14 cellular contexts compared by ENCODE assay signal in the genomic region with DNA sequence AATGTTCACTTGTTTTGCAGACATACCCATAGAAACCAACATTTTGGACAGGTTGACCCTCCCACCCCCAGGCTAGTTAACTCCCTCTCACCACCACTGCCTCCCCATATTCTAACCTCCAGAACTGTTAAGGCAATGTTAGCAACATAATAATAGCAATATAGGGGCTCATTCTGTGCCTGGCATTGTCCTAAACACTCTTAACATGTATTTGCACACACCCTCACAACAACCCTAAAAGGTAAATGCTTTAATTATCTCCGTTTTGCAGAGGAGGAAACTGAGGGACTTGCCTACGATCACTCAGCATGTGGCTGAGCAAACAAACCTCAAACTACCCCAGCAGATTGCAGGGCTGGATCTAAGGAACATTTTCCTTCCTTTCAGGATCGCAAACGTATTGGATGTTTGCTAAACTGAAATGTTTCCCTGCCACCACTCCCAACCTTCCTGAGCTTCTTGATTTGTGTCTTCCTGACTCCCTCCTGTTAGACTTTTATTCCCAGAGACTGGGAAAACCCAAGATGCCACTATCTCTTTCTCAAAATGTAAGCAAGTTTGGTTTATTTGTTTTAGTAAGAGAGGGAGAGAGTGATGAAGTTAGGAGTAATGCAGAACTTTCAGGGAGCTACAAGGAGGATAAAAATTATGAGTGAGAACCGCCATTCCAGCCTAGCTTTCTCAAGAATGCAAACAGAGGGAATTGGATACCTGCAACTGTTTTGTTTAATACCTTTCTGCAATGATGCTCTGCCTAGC. TPM values are rescaled to one million over a fixed set of nuclear protein-coding genes. Genes with fewer than 3 reads are reported as not detected.
DNase-seq lines count a peak whose midpoint lies in the region; ATAC-seq and TF ChIP-seq lines count a peak whose summit lies in the region.
"Had no signal": no experiment of that assay in that cellular context is flagged by ENCODE, and none has a peak within 500 bp of the region (broad histone marks: within the 10 kb centered on the region; RNA-seq: fewer than 3 reads in every experiment).

No MANE protein-coding gene starts in this region.

- H2AFZ ChIP-seq in PC-3 (ENCODE audit: low read length) = no peak overlapping the region

- POLR2A ChIA-PET in activated CD8-positive, alpha-beta T cell treated with anti-CD3 and anti-CD28 coated beads, Interleukin-2, amount 10 ng/mL, durations not matched to agents 7 days and 5 days (lab: Charles Lee) = no interaction called here
- POLR2A ChIA-PET in activated CD8-positive, alpha-beta T cell treated with anti-CD3 and anti-CD28 coated beads for 36 hours (lab: Charles Lee) = no interaction called here
- POLR2A ChIA-PET in PC-3 (lab: Charles Lee; ENCODE audit: unreplicated experiment) = no interaction called here

- H3K9me3 ChIP-seq in PC-3 (ENCODE audit: low read length) (no peaks in the 10 kb centered on the region), iPS-20b (ENCODE audit: insufficient read depth, low read depth, low read length) (no peaks in the 10 kb centered on the region)
- H3K9me3 ChIP-seq: neutrophil, vagina had no signal

- TF ChIP-seq CTCF in activated CD8-positive, alpha-beta T cell treated with anti-CD3 and anti-CD28 coated beads for 36 hours (IDR thresholded peaks at IDR 0.05) = no peak
- no peak for TF ChIP-seq CTCF in PC-3 (conservative IDR thresholded peaks at IDR 0.05; ENCODE audit: low read depth, low read length)
- no peak for TF ChIP-seq CTCF in lower leg skin (IDR thresholded peaks at IDR 0.05)

- no peaks in the 10 kb centered on the region for H3K9me3 Mint-ChIP-seq in activated CD8-positive, alpha-beta T cell treated with anti-CD3 and anti-CD28 coated beads, Interleukin-2, amount 10 ng/mL, durations not matched to agents 7 days and 5 days (ENCODE audit: insufficient read depth)
- no peaks in the 10 kb centered on the region for H3K9me3 Mint-ChIP-seq in activated CD8-positive, alpha-beta T cell treated with anti-CD3 and anti-CD28 coated beads for 36 hours

- BruUV-seq in PC-3 (replicated peaks; lab: Mats Ljungman, UMichigan) = no TSS peak

- H3K4me1 ChIP-seq in PC-3 (ENCODE audit: insufficient read depth, low read length) (0 out of 2 replicates have a peak, but pooled peaks cover 1% of the 10 kb centered on the region), iPS-20b (ENCODE audit: insufficient read depth, low read length) (peaks cover 13% of the 10 kb centered on the region)
- H3K4me1 ChIP-seq: vagina had no signal

- H3K4me2 ChIP-seq in PC-3 (ENCODE audit: low read length) = no peak overlapping the region

- 88 to 89% methylated on average over 5 of the region's 5 CpGs for WGBS in lower leg skin, 2 donors

- H3K36me3 Mint-ChIP-seq in activated CD8-positive, alpha-beta T cell treated with anti-CD3 and anti-CD28 coated beads, Interleukin-2, amount 10 ng/mL, durations not matched to agents 7 days and 5 days (ENCODE audit: low read depth) = peaks cover 48% of the 10 kb centered on the region
- peaks cover 18% of the 10 kb centered on the region for H3K36me3 Mint-ChIP-seq in activated CD8-positive, alpha-beta T cell treated with anti-CD3 and anti-CD28 coated beads for 36 hours (ENCODE audit: low read depth)

- intact Hi-C loops in activated CD8-positive, alpha-beta T cell treated with anti-CD3 and anti-CD28 coated beads for 36 hours (cut with micrococcal nuclease) = no loop called here
- intact Hi-C loops in PC-3 (cut with micrococcal nuclease) (no loop called here), lower leg skin (cut with DNase I; ENCODE audit: low total_unique reads) (no loop called here)

- H3K27me3 Mint-ChIP-seq in activated CD8-positive, alpha-beta T cell treated with anti-CD3 and anti-CD28 coated beads, Interleukin-2, amount 10 ng/mL, durations not matched to agents 7 days and 5 days (ENCODE audit: low read depth) = no peaks in the 10 kb centered on the region
- peaks cover 2% of the 10 kb centered on the region for H3K27me3 Mint-ChIP-seq in activated CD8-positive, alpha-beta T cell treated with anti-CD3 and anti-CD28 coated beads for 36 hours

- TF ChIP-seq POLR2A in lower leg skin (IDR thresholded peaks at IDR 0.05) = no peak

- DNase-seq in activated CD8-positive, alpha-beta T cell treated with anti-CD3 and anti-CD28 coated beads, Interleukin-2, amount 10 ng/mL, durations not matched to agents 7 days and 5 days = no peak
- no peak for DNase-seq in activated CD8-positive, alpha-beta T cell treated with anti-CD3 and anti-CD28 coated beads for 36 hours
- no peak for DNase-seq in PC-3
- DNase-seq in DMS 273 treated with DMSO at 0.1 percent for 48 hours (lab: John Stamatoyannopoulos, UW) = no peak
- DNase-seq in lower leg skin (ENCODE audit: low spot score in 2 of 2) = no peak
- DNase-seq in DMS 273 (lab: John Stamatoyannopoulos, UW; ENCODE audit: unreplicated experiment) = no peak
- DNase-seq: activated gamma-delta T cell, right cardiac atrium, WERI-Rb-1 had no signal

- H3K79me2 ChIP-seq in PC-3 (ENCODE audit: low read length) = 0 out of 2 replicates have a peak, but pooled peaks cover 4% of the 10 kb centered on the region

- no peaks in the 10 kb centered on the region for H3K9me2 ChIP-seq in PC-3 (replicated peaks; ENCODE audit: low read length)

- CTCF ChIA-PET in activated CD8-positive, alpha-beta T cell treated with anti-CD3 and anti-CD28 coated beads, Interleukin-2, amount 10 ng/mL, durations not matched to agents 7 days and 5 days (lab: Charles Lee) = interaction anchor here (1.5 kb wide), 1 partner anchor 8 kb away, joined by 6 read pairs; no protein-coding TSS in a partner anchor
- CTCF ChIA-PET in activated CD8-positive, alpha-beta T cell treated with anti-CD3 and anti-CD28 coated beads for 36 hours (lab: Charles Lee) = interaction anchor here (2.9 kb wide), 1 partner anchor 9 kb away, joined by 12 read pairs; no protein-coding TSS in a partner anchor
- CTCF ChIA-PET in PC-3 (lab: Charles Lee) = no interaction called here

- H3K27ac ChIP-seq in PC-3 (ENCODE audit: low read length) (no peak overlapping the region), iPS-20b (ENCODE audit: low read length) (no peak overlapping the region)
- H3K27ac ChIP-seq: neutrophil, vagina, WERI-Rb-1 had no signal

- no peaks in the 10 kb centered on the region for H3K4me1 Mint-ChIP-seq in activated CD8-positive, alpha-beta T cell treated with anti-CD3 and anti-CD28 coated beads, Interleukin-2, amount 10 ng/mL, durations not matched to agents 7 days and 5 days (ENCODE audit: low read depth)
- no peaks in the 10 kb centered on the region for H3K4me1 Mint-ChIP-seq in activated CD8-positive, alpha-beta T cell treated with anti-CD3 and anti-CD28 coated beads for 36 hours (ENCODE audit: low read depth)

- H3K27me3 ChIP-seq in PC-3 (ENCODE audit: low read length) (no peaks in the 10 kb centered on the region), iPS-20b (ENCODE audit: insufficient read depth, low read length) (no peaks in the 10 kb centered on the region)
- H3K27me3 ChIP-seq: vagina had no signal

- peaks cover 18% of the 10 kb centered on the region for H3K36me3 ChIP-seq in PC-3 (ENCODE audit: low read depth, low read length)
- H3K36me3 ChIP-seq in iPS-20b (ENCODE audit: insufficient read depth, low read depth, low read length) = peaks cover 19% of the 10 kb centered on the region
- H3K36me3 ChIP-seq: vagina had no signal

- H3K9ac ChIP-seq in PC-3 (ENCODE audit: low read length) = no peak overlapping the region
- H3K9ac ChIP-seq in iPS-20b (ENCODE audit: low read depth, low read length) = peak overlapping the region; percentile 59; the same call in 1 of the 2 replicates

- no peak overlapping the region for H3K4me3 ChIP-seq in PC-3 (ENCODE audit: low read length)
- peak overlapping the region; percentile 50; the same call in 1 of the 2 replicates for H3K4me3 ChIP-seq in iPS-20b (ENCODE audit: low read length)
- no peak overlapping the region for H3K4me3 ChIP-seq in lower leg skin (ENCODE audit: low read depth, poor library complexity, severe bottlenecking)
- H3K4me3 ChIP-seq: vagina had no signal

- no peak overlapping the region for H3K4me3 Mint-ChIP-seq in activated CD8-positive, alpha-beta T cell treated with anti-CD3 and anti-CD28 coated beads, Interleukin-2, amount 10 ng/mL, durations not matched to agents 7 days and 5 days
- H3K4me3 Mint-ChIP-seq in activated CD8-positive, alpha-beta T cell treated with anti-CD3 and anti-CD28 coated beads for 36 hours = no peak overlapping the region

- ATAC-seq in activated CD8-positive, alpha-beta T cell treated with anti-CD3 and anti-CD28 coated beads, Interleukin-2, amount 10 ng/mL, durations not matched to agents 7 days and 5 days = no peak
- no peak for ATAC-seq in activated CD8-positive, alpha-beta T cell treated with anti-CD3 and anti-CD28 coated beads for 36 hours
- peak; percentile 10; the same call in 1 of the 2 replicates for ATAC-seq in PC-3
- no peak for ATAC-seq in activated CD4-positive, CD25-positive, alpha-beta regulatory T cell treated with anti-CD3 and anti-CD28 coated beads, Interleukin-2, amount 50 U/mL, for 24 hours
- ATAC-seq: right cardiac atrium had no signal

- H3K27ac Mint-ChIP-seq in activated CD8-positive, alpha-beta T cell treated with anti-CD3 and anti-CD28 coated beads, Interleukin-2, amount 10 ng/mL, durations not matched to agents 7 days and 5 days = peak overlapping the region; percentile 1
- no peak overlapping the region for H3K27ac Mint-ChIP-seq in activated CD8-positive, alpha-beta T cell treated with anti-CD3 and anti-CD28 coated beads for 36 hours

- H3F3A ChIP-seq in PC-3 (ENCODE audit: low read length, unreplicated experiment) = no peaks in the 10 kb centered on the region

- no peaks in the 10 kb centered on the region for H4K20me1 ChIP-seq in PC-3 (ENCODE audit: low read length)

RNA-seq across cellular contexts. Expression of gene SCG5, which starts 1.3 kb away (rescaled TPM):
- total RNA-seq in activated CD8-positive, alpha-beta T cell treated with anti-CD3 and anti-CD28 coated beads, Interleukin-2, amount 10 ng/mL, durations not matched to agents 7 days and 5 days = 1 to 10 TPM; 2.8 to 3.0 TPM
- total RNA-seq in activated CD8-positive, alpha-beta T cell treated with anti-CD3 and anti-CD28 coated beads for 36 hours = 1 to 10 TPM; 1.2 to 1.6 TPM
- total RNA-seq in PC-3 (2014; rRNA removed) = 1.3 and 1.6 TPM in 2 replicates
- 1 to 10 TPM in 2 of 4 donors, under 1 TPM in 2; 0.61 to 1.9 (median 1.1) TPM for total RNA-seq in lower leg skin
- total RNA-seq: G401 had no signal

RNA-seq across cellular contexts. Expression of gene ARHGAP11A, which starts 27.5 kb away (rescaled TPM):
- total RNA-seq in activated CD8-positive, alpha-beta T cell treated with anti-CD3 and anti-CD28 coated beads, Interleukin-2, amount 10 ng/mL, durations not matched to agents 7 days and 5 days = 100 to 1,000 TPM; 155 to 158 TPM
- 10 to 100 TPM; 92.3 to 96.7 TPM for total RNA-seq in activated CD8-positive, alpha-beta T cell treated with anti-CD3 and anti-CD28 coated beads for 36 hours
- total RNA-seq in PC-3 (2014; rRNA removed) = 38.2 and 43.0 TPM in 2 replicates
- 1 to 10 TPM; 3.5 to 8.1 (median 4.7) TPM for total RNA-seq in lower leg skin

RNA-seq across cellular contexts. Expression of gene GOLGA8N, which starts 49.6 kb away (rescaled TPM):
- 10 to 100 TPM; 32.0 to 36.9 TPM for total RNA-seq in activated CD8-positive, alpha-beta T cell treated with anti-CD3 and anti-CD28 coated beads, Interleukin-2, amount 10 ng/mL, durations not matched to agents 7 days and 5 days
- total RNA-seq in activated CD8-positive, alpha-beta T cell treated with anti-CD3 and anti-CD28 coated beads for 36 hours = 1 to 10 TPM; 4.9 to 7.4 TPM
- total RNA-seq in PC-3 (2014; rRNA removed) (0.91 and 1.4 TPM in 2 replicates), lower leg skin (10 to 100 TPM in 1 of 4 donors, 1 to 10 TPM in 3; 4.4 to 17.4 (median 5.8) TPM)
- total RNA-seq: G401 had no signal
